ENCODE assay signal across 20 cellular contexts in genomic region chr12:31491395-31491794, GRCh38.
DNase-seq lines count a peak whose midpoint lies in the region; ATAC-seq and TF ChIP-seq lines count a peak whose summit lies in the region.
"Had no signal": no experiment of that assay in that cellular context is flagged by ENCODE, and none has a peak within 500 bp of the region (broad histone marks: within the 10 kb centered on the region; RNA-seq: fewer than 3 reads in every experiment).

No MANE protein-coding gene starts in this region.

- peak overlapping the region; percentile 76 for H3K4me2 ChIP-seq in mammary epithelial cell (ENCODE audit: insufficient read depth, low read depth, low read length)
- H3K4me2 ChIP-seq in osteoblast (ENCODE audit: insufficient read depth, low read length), result peak overlapping the region; percentile 50

- BruUV-seq in mammary epithelial cell (replicated peaks; lab: Mats Ljungman, UMichigan), result no TSS peak

- no peaks in the 10 kb centered on the region for H3K79me2 ChIP-seq in ACC112 (ENCODE audit: control insufficient read depth, insufficient read depth, low read length, unreplicated experiment)
- no peaks in the 10 kb centered on the region for H3K79me2 ChIP-seq in mammary epithelial cell (ENCODE audit: insufficient read depth, low read length)
- no peaks in the 10 kb centered on the region for H3K79me2 ChIP-seq in osteoblast (ENCODE audit: insufficient read depth, low read length)

- H3K4me1 ChIP-seq in ACC112 (ENCODE audit: control insufficient read depth, insufficient read depth, low read length, unreplicated experiment) (peaks cover 24% of the 10 kb centered on the region), mammary epithelial cell (ENCODE audit: insufficient read depth, low read length) (peaks cover 21% of the 10 kb centered on the region), osteoblast (ENCODE audit: insufficient read depth, low read length) (peaks cover 16% of the 10 kb centered on the region)

- H3K9me3 ChIP-seq in mammary epithelial cell (replicated peaks; ENCODE audit: insufficient read depth, low read length) (no peaks in the 10 kb centered on the region), osteoblast (ENCODE audit: low read depth, low read length) (no peaks in the 10 kb centered on the region)
- H3K9me3 ChIP-seq: HAP-1, ovary, vagina had no signal

- H3K27ac ChIP-seq in ACC112 (ENCODE audit: low read depth, low read length), result peak overlapping the region; percentile 66
- peak overlapping the region; percentile 71 for H3K27ac ChIP-seq in mammary epithelial cell (ENCODE audit: insufficient read depth, low read depth, low read length)
- no peak overlapping the region for H3K27ac ChIP-seq in osteoblast (ENCODE audit: low read depth, low read length)
- H3K27ac ChIP-seq: ovary, vagina had no signal

- intact Hi-C loops in mammary epithelial cell (cut with micrococcal nuclease), result no loop called here

- H3K27me3 ChIP-seq in ACC112 (ENCODE audit: insufficient read depth, low read length) (no peaks in the 10 kb centered on the region), mammary epithelial cell (ENCODE audit: insufficient read depth, low read length) (no peaks in the 10 kb centered on the region), osteoblast (ENCODE audit: insufficient read depth, low read length) (no peaks in the 10 kb centered on the region)
- H3K27me3 ChIP-seq: ovary, vagina had no signal

- DNase-seq in LNCaP clone FGC (ENCODE audit: low read depth) (peak; percentile 28), mammary epithelial cell (no peak), osteoblast (ENCODE audit: insufficient read length, low spot score, missing footprints) (no peak), HCEC 1CT (no peak), NCI-H524 treated with DMSO at 0.1 percent for 48 hours (lab: John Stamatoyannopoulos, UW) (no peak), NCI-H2171 treated with DMSO at 0.1 percent for 48 hours (lab: John Stamatoyannopoulos, UW) (no peak)
- DNase-seq: activated CD4-positive, alpha-beta T cell treated with anti-CD3 and anti-CD28 coated beads, Interleukin-2, amount 10 ng/mL, durations not matched to agents 7 days and 5 days; activated naive CD8-positive, alpha-beta T cell treated with anti-CD3 and anti-CD28 coated beads, Interleukin-2, amount 10 ng/mL, durations not matched to agents 7 days and 5 days; CD8-positive, alpha-beta memory T cell; kidney; NCI-H526; ovary; right cardiac atrium; SHP77 treated with DMSO at 0.1 percent for 48 hours; stimulated activated CD4-positive, alpha-beta T cell treated with anti-CD3 and anti-CD28 coated beads, Interleukin-15, amount 100 ng/mL, for 24 hours had no signal

- dilution Hi-C loops in mammary epithelial cell (cut with HindIII; ENCODE audit: low sequenced_read_pairs), result no loop called here

- CTCF ChIA-PET in mammary epithelial cell (lab: Charles Lee; ENCODE audit: low non-redundant PET), result no interaction called here

- no peaks in the 10 kb centered on the region for H3K36me3 ChIP-seq in ACC112 (ENCODE audit: insufficient read depth, low read length)
- H3K36me3 ChIP-seq in mammary epithelial cell (ENCODE audit: insufficient read depth, low read length), result no peaks in the 10 kb centered on the region
- no peaks in the 10 kb centered on the region for H3K36me3 ChIP-seq in osteoblast (ENCODE audit: insufficient read depth, low read length)
- H3K36me3 ChIP-seq: HAP-1, ovary, vagina had no signal

- ATAC-seq in GM19035 (IDR thresholded peaks at IDR 0.05; ENCODE audit: unreplicated experiment), result no peak
- ATAC-seq: HepG2 had no signal

- H4K20me1 ChIP-seq in mammary epithelial cell (ENCODE audit: insufficient read depth, low read length) (no peaks in the 10 kb centered on the region), osteoblast (ENCODE audit: insufficient read depth, low read length) (no peaks in the 10 kb centered on the region)

- no peak overlapping the region for H3K9ac ChIP-seq in mammary epithelial cell (ENCODE audit: insufficient read depth, low read length)

- TF ChIP-seq CTCF in LNCaP clone FGC (IDR thresholded peaks at IDR 0.05; ENCODE audit: control insufficient read depth, extremely low read depth, insufficient read depth) (no peak), mammary epithelial cell (conservative IDR thresholded peaks at IDR 0.05 in 1 of 2, IDR thresholded peaks at IDR 0.05 in 1 of 2; ENCODE audit: extremely low read depth in 1 of 2, insufficient read depth in 1 of 2, low read depth in 1 of 2, low read length in 2 of 2) (no peak), osteoblast (IDR thresholded peaks at IDR 0.05; ENCODE audit: extremely low read depth, low read depth, low read length) (no peak)

- H2AFZ ChIP-seq in ACC112 (ENCODE audit: low read length, unreplicated experiment) (no peak overlapping the region), mammary epithelial cell (ENCODE audit: low read depth, low read length) (no peak overlapping the region), osteoblast (ENCODE audit: low read length) (no peak overlapping the region)

- H3K4me3 ChIP-seq in ACC112 (ENCODE audit: low read depth, low read length), result peak overlapping the region; percentile 49
- peak overlapping the region; percentile 24 for H3K4me3 ChIP-seq in LNCaP clone FGC (ENCODE audit: low read depth, low read length)
- peak overlapping the region in 1 of 3 experiments; percentile 24 for H3K4me3 ChIP-seq in mammary epithelial cell (replicated peaks in 1 of 3; ENCODE audit: insufficient read depth in 1 of 3, low read depth in 2 of 3, low read length in 3 of 3)
- no peak overlapping the region for H3K4me3 ChIP-seq in osteoblast (ENCODE audit: insufficient read depth, low read length)
- H3K4me3 ChIP-seq: HAP-1, ovary, vagina had no signal

- in situ Hi-C loops in mammary epithelial cell (cut with MboI; ENCODE audit: low sequenced_read_pairs in 2 of 2), result no loop called here
